Comparison of ENCODE assay signal across 13 cellular contexts in genomic region chr11:83572521-83572920, GRCh38.
DNase-seq lines count a peak whose midpoint lies in the region; ATAC-seq and TF ChIP-seq lines count a peak whose summit lies in the region.
"Had no signal": no experiment of that assay in that cellular context is flagged by ENCODE, and none has a peak within 500 bp of the region (broad histone marks: within the 10 kb centered on the region; RNA-seq: fewer than 3 reads in every experiment).

No MANE protein-coding gene starts in this region.

- H3K4me3 ChIP-seq in GM23338 = no peak overlapping the region
- no peak overlapping the region for H3K4me3 ChIP-seq in vagina
- H3K4me3 ChIP-seq in HAP-1 = no peak overlapping the region
- H3K4me3 ChIP-seq: A549; BLaER1 treated with 17β-estradiol and CSF1 and Interleukin-3, amounts not matched to agents 10 nM and 100 nM had no signal

- DNase-seq in AG20443 (ENCODE audit: low spot score) (peak; percentile 12), GM23338 (ENCODE audit: low spot score) (peak; percentile 17), WTC11 (ENCODE audit: low spot score) (no peak), vagina (ENCODE audit: extremely low spot score in 2 of 2) (no peak), HAP-1 (ENCODE audit: low spot score in 2 of 2) (no peak)
- DNase-seq in CD4-positive, alpha-beta T cell = no peak
- no peak for DNase-seq in activated T-cell treated with anti-CD3 and anti-CD28 coated beads, Interleukin-2, amount 50 U/mL, for 1 hour
- DNase-seq: CD4-positive, CD25-positive, alpha-beta regulatory T cell; DMS79; KBM-7 had no signal

- POLR2A ChIA-PET in WTC11 (lab: Charles Lee) = interaction anchor here (0.7 kb wide), 1 partner anchor 148 kb away, joined by 8 read pairs; no protein-coding TSS in a partner anchor
- POLR2A ChIA-PET in CD4-positive, alpha-beta T cell (lab: Charles Lee) = no interaction called here

- H3K4me3 Mint-ChIP-seq in GM23338 (no peak overlapping the region), WTC11 (no peak overlapping the region)
- no peak overlapping the region for H3K4me3 Mint-ChIP-seq in CD4-positive, alpha-beta T cell
- H3K4me3 Mint-ChIP-seq: CD4-positive, CD25-positive, alpha-beta regulatory T cell had no signal

- H3K27me3 ChIP-seq in GM23338 (ENCODE audit: insufficient read depth) = no peaks in the 10 kb centered on the region
- no peaks in the 10 kb centered on the region for H3K27me3 ChIP-seq in vagina
- no peaks in the 10 kb centered on the region for H3K27me3 ChIP-seq in CD4-positive, alpha-beta T cell (ENCODE audit: control insufficient read depth, insufficient read depth, low read length)
- no peaks in the 10 kb centered on the region for H3K27me3 ChIP-seq in HAP-1 (ENCODE audit: low read depth)
- H3K27me3 ChIP-seq: BLaER1 treated with 17β-estradiol and CSF1 and Interleukin-3, amounts not matched to agents 10 nM and 100 nM had no signal

- H3F3A ChIP-seq in GM23338 (replicated peaks; ENCODE audit: low read depth) = no peaks in the 10 kb centered on the region

- no peak overlapping the region for H2AFZ ChIP-seq in GM23338

- H3K36me3 Mint-ChIP-seq in GM23338 (ENCODE audit: low read depth) (no peaks in the 10 kb centered on the region), WTC11 (no peaks in the 10 kb centered on the region)
- no peaks in the 10 kb centered on the region for H3K36me3 Mint-ChIP-seq in CD4-positive, alpha-beta T cell (ENCODE audit: low read depth)
- H3K36me3 Mint-ChIP-seq: CD4-positive, CD25-positive, alpha-beta regulatory T cell had no signal

- no peaks in the 10 kb centered on the region for H4K20me1 ChIP-seq in GM23338 (replicated peaks; ENCODE audit: insufficient read depth)
- H4K20me1 ChIP-seq: BLaER1 treated with 17β-estradiol and CSF1 and Interleukin-3, amounts not matched to agents 10 nM and 100 nM had no signal

- H3K4me1 ChIP-seq in GM23338 (ENCODE audit: insufficient read depth) (peaks cover 15% of the 10 kb centered on the region; the same call in 1 of the 2 replicates), vagina (peaks cover 6% of the 10 kb centered on the region), HAP-1 (peaks cover 18% of the 10 kb centered on the region)
- H3K4me1 ChIP-seq: A549 had no signal

- no peak overlapping the region for H3K4me2 ChIP-seq in GM23338
- H3K4me2 ChIP-seq: A549; BLaER1 treated with 17β-estradiol and CSF1 and Interleukin-3, amounts not matched to agents 10 nM and 100 nM had no signal

- H3K9me3 ChIP-seq in vagina (no peaks in the 10 kb centered on the region), HAP-1 (no peaks in the 10 kb centered on the region)
- H3K9me3 ChIP-seq in CD4-positive, alpha-beta T cell (ENCODE audit: control insufficient read depth, low read length) = no peaks in the 10 kb centered on the region
- H3K9me3 ChIP-seq: A549; BLaER1 treated with 17β-estradiol and CSF1 and Interleukin-3, amounts not matched to agents 10 nM and 100 nM had no signal

- H3K9me3 Mint-ChIP-seq in GM23338 (no peaks in the 10 kb centered on the region), WTC11 (no peaks in the 10 kb centered on the region)
- no peaks in the 10 kb centered on the region for H3K9me3 Mint-ChIP-seq in CD4-positive, alpha-beta T cell

- peak; percentile 33; the same call in 1 of the 3 replicates for ATAC-seq in GM23338
- ATAC-seq in WTC11 = peak; percentile 72
- no peak for ATAC-seq in CD4-positive, alpha-beta T cell (ENCODE audit: poor library complexity)
- ATAC-seq: A549, HCT116 had no signal

- no peaks in the 10 kb centered on the region for H3K27me3 Mint-ChIP-seq in GM23338 (ENCODE audit: insufficient read depth, low read depth, poor library complexity)
- no peaks in the 10 kb centered on the region for H3K27me3 Mint-ChIP-seq in WTC11 (ENCODE audit: low read depth)
- peaks cover 11% of the 10 kb centered on the region for H3K27me3 Mint-ChIP-seq in CD4-positive, alpha-beta T cell
- H3K27me3 Mint-ChIP-seq: CD4-positive, CD25-positive, alpha-beta regulatory T cell had no signal

- H3K27ac ChIP-seq in GM23338 (ENCODE audit: low read depth) = no peak overlapping the region
- peak overlapping the region; percentile 50 for H3K27ac ChIP-seq in vagina
- no peak overlapping the region for H3K27ac ChIP-seq in CD4-positive, alpha-beta T cell (ENCODE audit: low read depth, low read length)
- H3K27ac ChIP-seq: A549; BLaER1 treated with 17β-estradiol and CSF1 and Interleukin-3, amounts not matched to agents 10 nM and 100 nM had no signal

- H3K79me2 ChIP-seq in GM23338 (replicated peaks; ENCODE audit: insufficient read depth) = no peaks in the 10 kb centered on the region

- in situ Hi-C loops in HAP-1 (cut with MboI; ENCODE audit: low sequenced_read_pairs) = no loop called here

- H3K36me3 ChIP-seq in GM23338 (ENCODE audit: insufficient read depth) = no peaks in the 10 kb centered on the region
- no peaks in the 10 kb centered on the region for H3K36me3 ChIP-seq in vagina
- H3K36me3 ChIP-seq in HAP-1 (replicated peaks) = no peaks in the 10 kb centered on the region
- H3K36me3 ChIP-seq: BLaER1 treated with 17β-estradiol and CSF1 and Interleukin-3, amounts not matched to agents 10 nM and 100 nM had no signal

- H3K27ac Mint-ChIP-seq in GM23338 (no peak overlapping the region), WTC11 (no peak overlapping the region)
- H3K27ac Mint-ChIP-seq in CD4-positive, alpha-beta T cell = no peak overlapping the region
- H3K27ac Mint-ChIP-seq: CD4-positive, CD25-positive, alpha-beta regulatory T cell had no signal

- intact Hi-C loops in vagina (cut with DNase I) = no loop called here
- intact Hi-C loops in CD4-positive, alpha-beta T cell (cut with DNase I, micrococcal nuclease) = no loop called here

- H3K4me1 Mint-ChIP-seq in GM23338 (peaks cover 37% of the 10 kb centered on the region), WTC11 (peaks cover 41% of the 10 kb centered on the region)
- H3K4me1 Mint-ChIP-seq in CD4-positive, alpha-beta T cell (ENCODE audit: low read depth) = no peaks in the 10 kb centered on the region
- H3K4me1 Mint-ChIP-seq: CD4-positive, CD25-positive, alpha-beta regulatory T cell had no signal

- no peaks in the 10 kb centered on the region for H3K9me2 ChIP-seq in GM23338 (ENCODE audit: insufficient read depth)

- TF ChIP-seq POLR2A in vagina (IDR thresholded peaks at IDR 0.05) = no peak

- TF ChIP-seq CTCF in GM23338 (conservative IDR thresholded peaks at IDR 0.05; ENCODE audit: low read depth in 2 of 2) (no peak), WTC11 (IDR thresholded peaks at IDR 0.05) (no peak), vagina (IDR thresholded peaks at IDR 0.05) (no peak)
- TF ChIP-seq CTCF in CD4-positive, alpha-beta T cell (IDR thresholded peaks at IDR 0.05) = no peak

- CTCF ChIA-PET in WTC11 (lab: Charles Lee) = interaction anchor here (1.3 kb wide), 1 partner anchor 152 kb away, joined by 4 read pairs; no protein-coding TSS in a partner anchor
- CTCF ChIA-PET in CD4-positive, alpha-beta T cell (lab: Charles Lee) = no interaction called here

TF ChIP-seq in GM23338, 12 proteins besides CTCF, POLR2A, EP300 and RAD21 (continues in another document):
- no peak for TF ChIP-seq EZH2 (IDR thresholded peaks at IDR 0.05; ENCODE audit: low read depth, unreplicated experiment)
- no peak for TF ChIP-seq EZH2phosphoT487 (IDR thresholded peaks at IDR 0.05; ENCODE audit: unreplicated experiment)
- no peak for TF ChIP-seq ZNF114 (CRISPR knock-in tag; IDR thresholded peaks at IDR 0.05)

TF ChIP-seq in WTC11, 78 proteins besides CTCF, POLR2A, EP300 and RAD21:
- TF ChIP-seq SP1 (CRISPR knock-in tag; conservative IDR thresholded peaks at IDR 0.05) (no peak), NFE2L1 (CRISPR knock-in tag; IDR thresholded peaks at IDR 0.05) (no peak), ZNF317 (CRISPR knock-in tag; IDR thresholded peaks at IDR 0.05; ENCODE audit: borderline replicate concordance, low read depth) (no peak), USF1 (CRISPR knock-in tag; IDR thresholded peaks at IDR 0.05) (no peak), JUN (CRISPR knock-in tag; IDR thresholded peaks at IDR 0.05) (no peak), FOXP1 (CRISPR knock-in tag; IDR thresholded peaks at IDR 0.05; ENCODE audit: borderline replicate concordance) (no peak), HMGXB4 (CRISPR knock-in tag; IDR thresholded peaks at IDR 0.05) (no peak), ZNF263 (CRISPR knock-in tag; IDR thresholded peaks at IDR 0.05; ENCODE audit: low read depth) (no peak), GTF2I (CRISPR knock-in tag; conservative IDR thresholded peaks at IDR 0.05) (no peak), MYBL2 (CRISPR knock-in tag; IDR thresholded peaks at IDR 0.05) (no peak), ZNF671 (CRISPR knock-in tag; IDR thresholded peaks at IDR 0.05) (no peak), TEAD4 (CRISPR knock-in tag; IDR thresholded peaks at IDR 0.05) (no peak), CREB1 (CRISPR knock-in tag; IDR thresholded peaks at IDR 0.05) (no peak), SMAD4 (CRISPR knock-in tag; IDR thresholded peaks at IDR 0.05) (no peak), ATF1 (CRISPR knock-in tag; IDR thresholded peaks at IDR 0.05) (no peak), ZNF121 (CRISPR knock-in tag; IDR thresholded peaks at IDR 0.05) (no peak)
TF ChIP-seq in WTC11: peak in this region for 0.

Comparison
In these comparisons a context has a peak if more than half of its experiments do, and no peak if none do; other contexts are left out.
1. DNase-seq: peak in AG20443 (single experiment) and GM23338 (single experiment); none in WTC11 (single experiment), vagina (0 of 2), CD4-positive, alpha-beta T cell (0 of 10), HAP-1 (0 of 2) and activated T-cell treated with anti-CD3 and anti-CD28 coated beads, Interleukin-2, amount 50 U/mL, for 1 hour (single experiment).